19 cellular contexts compared by ENCODE assay signal in the genomic region with DNA sequence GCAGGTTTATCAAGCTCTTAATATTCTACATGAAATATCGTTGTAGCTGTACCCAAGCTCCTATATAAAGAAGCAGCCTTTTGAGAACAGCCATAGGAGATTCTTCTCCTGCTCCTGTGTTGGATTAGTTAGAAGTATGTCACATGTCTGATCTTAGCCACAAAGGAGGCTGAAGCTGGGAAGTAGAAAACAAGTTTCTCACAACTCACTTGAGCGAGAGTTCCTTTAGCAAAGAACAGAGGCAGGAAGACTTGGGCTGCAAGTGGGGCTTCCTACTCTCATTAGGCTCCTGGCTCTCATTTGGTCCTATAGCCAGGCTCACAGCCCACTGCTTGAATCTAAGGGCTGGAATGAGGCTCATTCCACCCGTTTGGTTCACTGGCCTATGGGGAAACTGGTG.
DNase-seq lines count a peak whose midpoint lies in the region; ATAC-seq and TF ChIP-seq lines count a peak whose summit lies in the region.
"Had no signal": no experiment of that assay in that cellular context is flagged by ENCODE, and none has a peak within 500 bp of the region (broad histone marks: within the 10 kb centered on the region; RNA-seq: fewer than 3 reads in every experiment).

No MANE protein-coding gene starts in this region.

- H4K20me1 ChIP-seq in DND-41 (ENCODE audit: insufficient read depth, low read length) = no peaks in the 10 kb centered on the region
- H4K20me1 ChIP-seq in GM23248 (ENCODE audit: insufficient read depth) = no peaks in the 10 kb centered on the region
- H4K20me1 ChIP-seq: BLaER1 had no signal

- H2AK5ac ChIP-seq in mesenchymal stem cell (ENCODE audit: low read length, severe bottlenecking) (no peak overlapping the region), neuronal stem cell (ENCODE audit: low read depth, low read length) (no peak overlapping the region)

- H3K23ac ChIP-seq in mesenchymal stem cell (ENCODE audit: low read length in 2 of 2) (no peak overlapping the region), neuronal stem cell (ENCODE audit: low read depth, low read length, poor library complexity) (no peak overlapping the region)

- in situ Hi-C loops in GM23248 (cut with MboI) = no loop called here

- H4K91ac ChIP-seq in mesenchymal stem cell (ENCODE audit: low read length) (peak overlapping the region; percentile 66), neuronal stem cell (ENCODE audit: low read depth, low read length, poor library complexity) (no peak overlapping the region)

- H3K18ac ChIP-seq in mesenchymal stem cell (ENCODE audit: low read depth in 1 of 2, low read length in 2 of 2) (peak overlapping the region in 1 of 2 experiments; percentile 50), neuronal stem cell (ENCODE audit: low read length) (peak overlapping the region; percentile 5)

- H3K9me3 ChIP-seq in DND-41 (ENCODE audit: insufficient read depth, low read length, severe bottlenecking) = no peaks in the 10 kb centered on the region
- H3K9me3 ChIP-seq in mesenchymal stem cell (ENCODE audit: control insufficient read depth, low read length) = no peaks in the 10 kb centered on the region
- H3K9me3 ChIP-seq in neuronal stem cell (replicated peaks in 1 of 2; ENCODE audit: control insufficient read depth in 2 of 2, insufficient read depth in 1 of 2, low read depth in 1 of 2, low read length in 2 of 2) = peaks cover 0 to 6% of the 10 kb centered on the region in 2 donors
- no peaks in the 10 kb centered on the region for H3K9me3 ChIP-seq in esophagus muscularis mucosa
- H3K9me3 ChIP-seq in GM23248 (ENCODE audit: low read depth) = no peaks in the 10 kb centered on the region
- H3K9me3 ChIP-seq: BLaER1, Caco-2 had no signal

- intact Hi-C loops in esophagus muscularis mucosa (cut with DNase I) = no loop called here

- H2BK120ac ChIP-seq in mesenchymal stem cell (ENCODE audit: low read depth, low read length) = no peak overlapping the region
- H2BK120ac ChIP-seq in neuronal stem cell (ENCODE audit: low read depth, low read length) = no peak overlapping the region

- no peak for TF ChIP-seq EP300 in esophagus muscularis mucosa (IDR thresholded peaks at IDR 0.05)

- peaks cover 66% of the 10 kb centered on the region for H3K4me1 Mint-ChIP-seq in activated naive CD4-positive, alpha-beta T cell treated with anti-CD3 and anti-CD28 coated beads, Interleukin-2, amount 50 U/mL, for 24 hours
- H3K4me1 Mint-ChIP-seq in activated T-helper 17 cell treated with anti-CD3 and anti-CD28 coated beads, Interleukin-2, amount 50 U/mL, for 72 hours = no peaks in the 10 kb centered on the region
- H3K4me1 Mint-ChIP-seq: CD14-positive monocyte had no signal

- ATAC-seq in DND-41 (ENCODE audit: insufficient read depth, low read depth) = no peak
- no peak for ATAC-seq in activated T-helper 17 cell treated with anti-CD3 and anti-CD28 coated beads, Interleukin-2, amount 50 U/mL, for 72 hours (replicated peaks)
- ATAC-seq: GM23338, HCT116, HepG2 had no signal

- H3K9ac ChIP-seq in DND-41 (ENCODE audit: low read depth, low read length) = no peak overlapping the region
- H3K9ac ChIP-seq in mesenchymal stem cell (ENCODE audit: low read length) = no peak overlapping the region
- no peak overlapping the region for H3K9ac ChIP-seq in neuronal stem cell (ENCODE audit: low read depth, low read length, poor library complexity)
- no peak overlapping the region for H3K9ac ChIP-seq in GM23248
- H3K9ac ChIP-seq: BLaER1 had no signal

- H3K27me3 ChIP-seq in DND-41 (ENCODE audit: insufficient read depth, low read length, poor library complexity) = no peaks in the 10 kb centered on the region
- H3K27me3 ChIP-seq in mesenchymal stem cell (ENCODE audit: control insufficient read depth in 1 of 2, insufficient read depth in 1 of 2, low read length in 2 of 2) = no peaks in the 10 kb centered on the region
- no peaks in the 10 kb centered on the region for H3K27me3 ChIP-seq in neuronal stem cell (ENCODE audit: control insufficient read depth in 3 of 3, insufficient read depth in 3 of 3, low read depth in 1 of 3, low read length in 3 of 3)
- no peaks in the 10 kb centered on the region for H3K27me3 ChIP-seq in esophagus muscularis mucosa
- no peaks in the 10 kb centered on the region for H3K27me3 ChIP-seq in GM23248 (replicated peaks; ENCODE audit: insufficient read depth)
- H3K27me3 ChIP-seq: BLaER1 had no signal

- peaks cover 5% of the 10 kb centered on the region for H3K4me1 ChIP-seq in DND-41 (ENCODE audit: insufficient read depth, low read length)
- no peaks in the 10 kb centered on the region for H3K4me1 ChIP-seq in mesenchymal stem cell (ENCODE audit: control insufficient read depth, insufficient read depth, low read depth, low read length)
- peaks cover 0 to 34% of the 10 kb centered on the region in 2 donors for H3K4me1 ChIP-seq in neuronal stem cell (ENCODE audit: control insufficient read depth in 2 of 2, insufficient read depth in 1 of 2, low read depth in 1 of 2, low read length in 2 of 2)
- H3K4me1 ChIP-seq in esophagus muscularis mucosa = no peaks in the 10 kb centered on the region
- H3K4me1 ChIP-seq in GM23248 (ENCODE audit: insufficient read depth) = no peaks in the 10 kb centered on the region
- H3K4me1 ChIP-seq: BLaER1, Caco-2 had no signal

- H3K27ac ChIP-seq in DND-41 (ENCODE audit: low read length) (no peak overlapping the region), mesenchymal stem cell (ENCODE audit: low read length, poor library complexity, severe bottlenecking) (no peak overlapping the region), neuronal stem cell (replicated peaks; ENCODE audit: low read length) (no peak overlapping the region), esophagus muscularis mucosa (replicated peaks in 1 of 4) (no peak overlapping the region), GM23248 (no peak overlapping the region)
- H3K27ac ChIP-seq: BLaER1 had no signal

- H3K27ac Mint-ChIP-seq in activated naive CD4-positive, alpha-beta T cell treated with anti-CD3 and anti-CD28 coated beads, Interleukin-2, amount 50 U/mL, for 24 hours = peak overlapping the region; percentile 39
- H3K27ac Mint-ChIP-seq in activated T-helper 17 cell treated with anti-CD3 and anti-CD28 coated beads, Interleukin-2, amount 50 U/mL, for 72 hours = no peak overlapping the region
- H3K27ac Mint-ChIP-seq: CD14-positive monocyte, GM23338, HFFc6 had no signal

- H2BK15ac ChIP-seq in mesenchymal stem cell (ENCODE audit: low read depth, poor library complexity, severe bottlenecking) = no peak overlapping the region
- no peak overlapping the region for H2BK15ac ChIP-seq in neuronal stem cell (ENCODE audit: low read length)

- H3K4me2 ChIP-seq in DND-41 (ENCODE audit: insufficient read depth, low read length) (no peak overlapping the region), mesenchymal stem cell (ENCODE audit: low read length, poor library complexity, severe bottlenecking) (no peak overlapping the region), neuronal stem cell (ENCODE audit: insufficient read depth, low read length, poor library complexity, severe bottlenecking) (no peak overlapping the region), GM23248 (ENCODE audit: unreplicated experiment) (no peak overlapping the region)
- H3K4me2 ChIP-seq: BLaER1, GM23338 had no signal

- H3K4me3 ChIP-seq in DND-41 (ENCODE audit: low read depth in 1 of 2, low read length in 2 of 2) (no peak overlapping the region), mesenchymal stem cell (ENCODE audit: insufficient read depth in 1 of 2, low read depth in 1 of 2, low read length in 2 of 2) (no peak overlapping the region), neuronal stem cell (ENCODE audit: low read length in 2 of 2) (no peak overlapping the region), esophagus muscularis mucosa (no peak overlapping the region), GM23248 (no peak overlapping the region)
- H3K4me3 ChIP-seq: BLaER1, GM23338 had no signal

- H3K79me1 ChIP-seq in mesenchymal stem cell (replicated peaks; ENCODE audit: low read length, poor library complexity, severe bottlenecking) (no peaks in the 10 kb centered on the region), neuronal stem cell (ENCODE audit: low read depth, low read length) (no peaks in the 10 kb centered on the region)

- no peak for DNase-seq in activated naive CD4-positive, alpha-beta T cell (lab: John Stamatoyannopoulos, UW)
- DNase-seq in DND-41 (no peak), mesenchymal stem cell (no peak), neuronal stem cell (ENCODE audit: low spot score) (no peak), esophagus muscularis mucosa (ENCODE audit: extremely low spot score) (no peak), GM23248 (no peak)
- DNase-seq: 8988T, Caco-2, GDM1, H7, HFFc6, KG1 had no signal

- H4K8ac ChIP-seq in mesenchymal stem cell (ENCODE audit: low read length) (peak overlapping the region; percentile 42), neuronal stem cell (ENCODE audit: low read depth, low read length) (no peak overlapping the region)

- H2AFZ ChIP-seq in DND-41 (ENCODE audit: low read depth, low read length) = peak overlapping the region; percentile 46; the same call in 1 of the 2 replicates
- H2AFZ ChIP-seq in mesenchymal stem cell (ENCODE audit: low read depth, low read length) = no peak overlapping the region
- peak overlapping the region; percentile 28 for H2AFZ ChIP-seq in neuronal stem cell (ENCODE audit: low read length)
- H2AFZ ChIP-seq in GM23248 = no peak overlapping the region
- H2AFZ ChIP-seq: GM23338 had no signal

- H3K27me3 Mint-ChIP-seq in activated naive CD4-positive, alpha-beta T cell treated with anti-CD3 and anti-CD28 coated beads, Interleukin-2, amount 50 U/mL, for 24 hours = no peaks in the 10 kb centered on the region
- H3K27me3 Mint-ChIP-seq in activated T-helper 17 cell treated with anti-CD3 and anti-CD28 coated beads, Interleukin-2, amount 50 U/mL, for 72 hours = no peaks in the 10 kb centered on the region

- no peaks in the 10 kb centered on the region for H3F3A ChIP-seq in GM23248 (ENCODE audit: insufficient read depth)

- no peaks in the 10 kb centered on the region for H3K9me2 ChIP-seq in GM23248 (ENCODE audit: insufficient read depth)

- peak overlapping the region in 1 of 2 experiments; percentile 89 for H3K4ac ChIP-seq in mesenchymal stem cell (ENCODE audit: low read depth in 1 of 2, low read length in 2 of 2)
- H3K4ac ChIP-seq in neuronal stem cell (ENCODE audit: low read length) = no peak overlapping the region

- peaks cover 3% of the 10 kb centered on the region for H3K36me3 Mint-ChIP-seq in activated naive CD4-positive, alpha-beta T cell treated with anti-CD3 and anti-CD28 coated beads, Interleukin-2, amount 50 U/mL, for 24 hours
- no peaks in the 10 kb centered on the region for H3K36me3 Mint-ChIP-seq in activated T-helper 17 cell treated with anti-CD3 and anti-CD28 coated beads, Interleukin-2, amount 50 U/mL, for 72 hours (ENCODE audit: low read depth)
- H3K36me3 Mint-ChIP-seq: CD14-positive monocyte had no signal

- no peaks in the 10 kb centered on the region for H3K36me3 ChIP-seq in DND-41 (ENCODE audit: insufficient read depth, low read length)
- H3K36me3 ChIP-seq in mesenchymal stem cell (ENCODE audit: control insufficient read depth in 1 of 2, insufficient read depth in 2 of 2, low read depth in 1 of 2, low read length in 2 of 2) = no peaks in the 10 kb centered on the region
- no peaks in the 10 kb centered on the region for H3K36me3 ChIP-seq in neuronal stem cell (replicated peaks in 1 of 2; ENCODE audit: control insufficient read depth in 2 of 2, insufficient read depth in 2 of 2, low read length in 2 of 2)
- no peaks in the 10 kb centered on the region for H3K36me3 ChIP-seq in esophagus muscularis mucosa
- H3K36me3 ChIP-seq in GM23248 (ENCODE audit: low read depth) = no peaks in the 10 kb centered on the region
- H3K36me3 ChIP-seq: BLaER1 had no signal

- TF ChIP-seq POLR2A in esophagus muscularis mucosa (IDR thresholded peaks at IDR 0.05; ENCODE audit: low read depth) = no peak

- H2BK12ac ChIP-seq in mesenchymal stem cell (ENCODE audit: low read length in 2 of 2) (peak overlapping the region in 1 of 2 experiments; percentile 67), neuronal stem cell (ENCODE audit: low read length) (no peak overlapping the region)

- peaks cover 11% of the 10 kb centered on the region for H3K9me3 Mint-ChIP-seq in activated naive CD4-positive, alpha-beta T cell treated with anti-CD3 and anti-CD28 coated beads, Interleukin-2, amount 50 U/mL, for 24 hours
- no peaks in the 10 kb centered on the region for H3K9me3 Mint-ChIP-seq in activated T-helper 17 cell treated with anti-CD3 and anti-CD28 coated beads, Interleukin-2, amount 50 U/mL, for 72 hours
- H3K9me3 Mint-ChIP-seq: GM23338, HFFc6 had no signal

- TF ChIP-seq CTCF in DND-41 (IDR thresholded peaks at IDR 0.05; ENCODE audit: borderline replicate concordance, extremely low read depth, low read length, poor library complexity, severe bottlenecking) (no peak), esophagus muscularis mucosa (IDR thresholded peaks at IDR 0.05) (no peak)

- no peak overlapping the region for H3K4me3 Mint-ChIP-seq in activated naive CD4-positive, alpha-beta T cell treated with anti-CD3 and anti-CD28 coated beads, Interleukin-2, amount 50 U/mL, for 24 hours
- no peak overlapping the region for H3K4me3 Mint-ChIP-seq in activated T-helper 17 cell treated with anti-CD3 and anti-CD28 coated beads, Interleukin-2, amount 50 U/mL, for 72 hours
- H3K4me3 Mint-ChIP-seq: CD14-positive monocyte, GM23338, HFFc6 had no signal

- H3K79me2 ChIP-seq in DND-41 (ENCODE audit: insufficient read depth, low read length) (no peaks in the 10 kb centered on the region), GM23248 (ENCODE audit: insufficient read depth) (no peaks in the 10 kb centered on the region)

- 86% methylated on average over 2 of the region's 3 CpGs for WGBS in mesenchymal stem cell
- WGBS in neuronal stem cell (ENCODE audit: extremely low coverage in 2 of 2, insufficient read length in 2 of 2, insufficient replicate concordance in 1 of 2), 2 donors = no CpG with 5 or more reads among the region's 3 CpGs
- WGBS in esophagus muscularis mucosa = 86% methylated on average over 3 of the region's 3 CpGs
- WGBS in GM23248 (ENCODE audit: low coverage in 1 of 2, low lambda C conversion rate in 2 of 2, missing lambda C conversion rate in 2 of 2), 2 experiments = 64 to 66% methylated on average over 3 of the region's 3 CpGs

- H3K14ac ChIP-seq in mesenchymal stem cell (ENCODE audit: low read length in 2 of 2) (no peak overlapping the region), neuronal stem cell (ENCODE audit: low read length) (no peak overlapping the region)

- H2BK5ac ChIP-seq in mesenchymal stem cell (ENCODE audit: low read depth, low read length, poor library complexity, severe bottlenecking) (no peak overlapping the region), neuronal stem cell (ENCODE audit: low read length) (no peak overlapping the region)

Comparison
In these comparisons a context has a peak if more than half of its experiments do, and no peak if none do; other contexts are left out.
1. H2AFZ ChIP-seq: peak in DND-41 (single experiment) and neuronal stem cell (single experiment); none in mesenchymal stem cell (single experiment) and GM23248 (single experiment).